21 cellular contexts compared by ENCODE assay signal in the genomic region with DNA sequence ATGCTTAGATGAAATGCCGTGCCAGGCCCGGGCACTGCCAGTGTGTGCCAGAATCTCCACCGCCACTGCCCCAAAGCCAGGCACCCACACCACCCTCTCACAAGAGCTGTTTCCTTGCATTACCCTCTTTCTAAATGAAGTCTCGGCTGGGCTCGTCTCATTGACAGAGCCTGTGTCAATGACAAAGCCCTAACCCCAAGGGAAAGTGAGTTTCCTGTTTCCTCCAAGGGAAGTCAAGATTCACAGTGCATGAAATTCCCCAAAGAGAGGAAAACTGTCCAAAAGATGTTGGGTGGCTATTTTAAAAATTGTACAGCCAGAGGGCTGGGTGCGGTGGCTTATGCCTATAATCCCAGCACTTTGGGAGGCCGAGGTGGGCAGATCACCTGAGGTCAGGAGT.
"Had no signal": no experiment of that assay in that cellular context is flagged by ENCODE, and none has a peak within 500 bp of the region (broad histone marks: within the 10 kb centered on the region; RNA-seq: fewer than 3 reads in every experiment).

No MANE protein-coding gene starts in this region.

- ATAC-seq: foreskin keratinocyte; gastroesophageal sphincter; left colon; left lobe of liver; lower lobe of right lung; naive thymus-derived CD4-positive, alpha-beta T cell had no signal

- H3K27me3 ChIP-seq: dorsolateral prefrontal cortex, esophagus muscularis mucosa, foreskin keratinocyte, gastroesophageal sphincter, heart left ventricle had no signal

- H3K4me3 ChIP-seq: coronary artery, dorsolateral prefrontal cortex, esophagus muscularis mucosa, gastroesophageal sphincter, heart left ventricle, left ventricle myocardium inferior, lower lobe of right lung had no signal

- DNase-seq: dermis blood vessel endothelial cell; dorsolateral prefrontal cortex; effector CD4-positive, alpha-beta T cell; effector memory CD4-positive, alpha-beta T cell; foreskin keratinocyte; hypothalamus; immature natural killer cell; islet precursor cell; kidney; kidney glomerular epithelial cell; left colon; left ventricle myocardium inferior; lower lobe of right lung; mesendoderm; midbrain; naive thymus-derived CD4-positive, alpha-beta T cell had no signal

- H3K9me3 ChIP-seq: esophagus muscularis mucosa, gastroesophageal sphincter, heart left ventricle, left ventricle myocardium inferior, lower lobe of right lung had no signal

- H3K27ac ChIP-seq: coronary artery, dorsolateral prefrontal cortex, esophagus muscularis mucosa, foreskin keratinocyte, gastroesophageal sphincter, heart left ventricle, left ventricle myocardium inferior, lower lobe of right lung had no signal

- H3K4me1 ChIP-seq: foreskin keratinocyte, gastroesophageal sphincter, heart left ventricle, lower lobe of right lung had no signal

- H3K36me3 ChIP-seq: esophagus muscularis mucosa, gastroesophageal sphincter, heart left ventricle, left ventricle myocardium inferior, lower lobe of right lung had no signal
